Comparison of ENCODE assay signal across 9 cellular contexts in genomic region chr1:203046984-203047630, GRCh38. TPM values are rescaled to one million over a fixed set of nuclear protein-coding genes. Genes with fewer than 3 reads are reported as not detected.
DNase-seq lines count a peak whose midpoint lies in the region; ATAC-seq, FAIRE-seq and TF ChIP-seq lines count a peak whose summit lies in the region.
"Had no signal": no experiment of that assay in that cellular context is flagged by ENCODE, and none has a peak within 500 bp of the region (broad histone marks: within the 10 kb centered on the region; RNA-seq: fewer than 3 reads in every experiment).

No MANE protein-coding gene starts in this region.

- no peak overlapping the region for H3K27ac ChIP-seq in astrocyte (ENCODE audit: low read depth, low read length)

- H3K4me3 ChIP-seq in astrocyte (ENCODE audit: insufficient read depth, low read depth, low read length) (no peak overlapping the region), kidney epithelial cell (ENCODE audit: low read depth, low read length) (no peak overlapping the region)

- TF ChIP-seq CTCF in astrocyte (IDR thresholded peaks at IDR 0.05; ENCODE audit: insufficient read depth, low read depth, low read length) (no peak), kidney epithelial cell (IDR thresholded peaks at IDR 0.05; ENCODE audit: insufficient read depth, low read length, poor library complexity, severe bottlenecking) (no peak)

- no peak overlapping the region for H3K4me3 Mint-ChIP-seq in astrocyte (ENCODE audit: unreplicated experiment)
- H3K4me3 Mint-ChIP-seq in activated T-cell treated with anti-CD3 and anti-CD28 coated beads, Interleukin-2, amount 50 U/mL, for 4 hours = no peak overlapping the region
- H3K4me3 Mint-ChIP-seq: activated B cell treated with CpG ODN at 0.5 μM for 24 hours had no signal

- H3K9me3 ChIP-seq in astrocyte (ENCODE audit: insufficient read depth, low read depth, low read length) = no peaks in the 10 kb centered on the region

- H3K36me3 ChIP-seq in astrocyte (ENCODE audit: insufficient read depth, low read length) = no peaks in the 10 kb centered on the region
- peaks cover 2% of the 10 kb centered on the region for H3K36me3 ChIP-seq in kidney epithelial cell (ENCODE audit: control insufficient read depth, insufficient read depth, low read length)

- peak; percentile 91 for DNase-seq in AG08395 (ENCODE audit: low spot score)
- peak; percentile 90 for DNase-seq in HTR-8/SVneo (ENCODE audit: insufficient read length, low spot score)
- peak; percentile 83 for DNase-seq in astrocyte (ENCODE audit: low read depth)
- DNase-seq in kidney epithelial cell (ENCODE audit: low read depth) = peak; percentile 67
- DNase-seq in retina = no peak
- no peak for DNase-seq in NCI-H146 (lab: John Stamatoyannopoulos, UW)
- DNase-seq in activated T-cell treated with anti-CD3 and anti-CD28 coated beads, Interleukin-2, amount 50 U/mL, for 4 hours = no peak
- DNase-seq in activated CD4-positive, CD25-positive, alpha-beta regulatory T cell treated with anti-CD3 and anti-CD28 coated beads, Interleukin-2, amount 50 U/mL, for 72 hours = no peak
- DNase-seq: activated B cell treated with CpG ODN at 0.5 μM for 24 hours had no signal

- H3K9me3 Mint-ChIP-seq in astrocyte (ENCODE audit: unreplicated experiment) = no peaks in the 10 kb centered on the region
- H3K9me3 Mint-ChIP-seq in activated T-cell treated with anti-CD3 and anti-CD28 coated beads, Interleukin-2, amount 50 U/mL, for 4 hours = no peaks in the 10 kb centered on the region
- H3K9me3 Mint-ChIP-seq: activated B cell treated with CpG ODN at 0.5 μM for 24 hours had no signal

- H4K20me1 ChIP-seq in astrocyte (ENCODE audit: insufficient read depth, low read length) = no peaks in the 10 kb centered on the region

- peaks cover 18% of the 10 kb centered on the region for H3K4me1 Mint-ChIP-seq in astrocyte (ENCODE audit: low read depth, unreplicated experiment)
- no peaks in the 10 kb centered on the region for H3K4me1 Mint-ChIP-seq in activated T-cell treated with anti-CD3 and anti-CD28 coated beads, Interleukin-2, amount 50 U/mL, for 4 hours (ENCODE audit: low read depth)
- H3K4me1 Mint-ChIP-seq: activated B cell treated with CpG ODN at 0.5 μM for 24 hours had no signal

- peaks cover 33% of the 10 kb centered on the region for H3K27me3 Mint-ChIP-seq in astrocyte (ENCODE audit: low read depth, unreplicated experiment)
- peaks cover 14% of the 10 kb centered on the region for H3K27me3 Mint-ChIP-seq in activated T-cell treated with anti-CD3 and anti-CD28 coated beads, Interleukin-2, amount 50 U/mL, for 4 hours (ENCODE audit: low read depth)

- ATAC-seq in activated T-cell treated with anti-CD3 and anti-CD28 coated beads, Interleukin-2, amount 50 U/mL, for 4 hours = no peak

- H3K27me3 ChIP-seq in astrocyte (ENCODE audit: insufficient read depth, low read length) (no peaks in the 10 kb centered on the region), kidney epithelial cell (ENCODE audit: control insufficient read depth, insufficient read depth, low read length) (peaks cover 8% of the 10 kb centered on the region)

- peaks cover 12% of the 10 kb centered on the region for H3K4me1 ChIP-seq in astrocyte (ENCODE audit: insufficient read depth, low read length)

- H3K4me2 ChIP-seq in astrocyte (ENCODE audit: low read length) = peak overlapping the region; percentile 48

- H2AFZ ChIP-seq in astrocyte (ENCODE audit: low read depth, low read length) = no peak overlapping the region

- no peak overlapping the region for H3K9ac ChIP-seq in astrocyte (ENCODE audit: low read length)

- H3K36me3 Mint-ChIP-seq in astrocyte (ENCODE audit: low read depth, unreplicated experiment) = peaks cover 37% of the 10 kb centered on the region
- H3K36me3 Mint-ChIP-seq in activated T-cell treated with anti-CD3 and anti-CD28 coated beads, Interleukin-2, amount 50 U/mL, for 4 hours (ENCODE audit: insufficient read depth) = no peaks in the 10 kb centered on the region

- FAIRE-seq in HTR-8/SVneo (lab: Jason Lieb, UNC) (peak; percentile 72), astrocyte (lab: Jason Lieb, UNC) (peak; percentile 83)

- no peaks in the 10 kb centered on the region for H3K79me2 ChIP-seq in astrocyte (ENCODE audit: insufficient read depth, low read length)

- H3K27ac Mint-ChIP-seq in astrocyte (ENCODE audit: unreplicated experiment) = no peak overlapping the region
- H3K27ac Mint-ChIP-seq: activated B cell treated with CpG ODN at 0.5 μM for 24 hours had no signal

RNA-seq across cellular contexts. Expression of gene PPFIA4, which starts 20.8 kb away (rescaled TPM):
- 9.1 and 11.0 TPM in 2 replicates for total RNA-seq in astrocyte
- total RNA-seq in kidney epithelial cell = 0.13 and 0.62 TPM in 2 replicates
- 1 to 10 TPM in 1 of 3 donors, under 1 TPM in 2; 0.37 to 1.2 (median 0.82) TPM for total RNA-seq in activated T-cell treated with anti-CD3 and anti-CD28 coated beads, Interleukin-2, amount 50 U/mL, for 4 hours

RNA-seq across cellular contexts. Expression of gene MYOG, which starts 38.7 kb away (rescaled TPM):
- total RNA-seq in astrocyte (not detected in 2 replicates), kidney epithelial cell (not detected in 2 replicates)
- total RNA-seq in activated T-cell treated with anti-CD3 and anti-CD28 coated beads, Interleukin-2, amount 50 U/mL, for 4 hours = not detected
- total RNA-seq: activated B cell treated with CpG ODN at 0.5 μM for 24 hours had no signal

RNA-seq across cellular contexts. Expression of gene TMEM183A, which starts 39.9 kb away (rescaled TPM):
- total RNA-seq in astrocyte (66.1 and 68.6 TPM in 2 replicates), kidney epithelial cell (81.9 and 83.2 TPM in 2 replicates)
- 10 to 100 TPM; 82.3 to 85.8 (median 85.6) TPM for total RNA-seq in activated T-cell treated with anti-CD3 and anti-CD28 coated beads, Interleukin-2, amount 50 U/mL, for 4 hours

Comparison
In these comparisons a context has a peak if more than half of its experiments do, and no peak if none do; other contexts are left out.
1. DNase-seq: peak in AG08395 (single experiment), HTR-8/SVneo (single experiment), astrocyte (single experiment) and kidney epithelial cell (single experiment); none in retina (single experiment), NCI-H146 (single experiment), activated T-cell treated with anti-CD3 and anti-CD28 coated beads, Interleukin-2, amount 50 U/mL, for 4 hours (single experiment) and activated CD4-positive, CD25-positive, alpha-beta regulatory T cell treated with anti-CD3 and anti-CD28 coated beads, Interleukin-2, amount 50 U/mL, for 72 hours (single experiment).